ENCODE assay signal across 11 cellular contexts in the genomic region with DNA sequence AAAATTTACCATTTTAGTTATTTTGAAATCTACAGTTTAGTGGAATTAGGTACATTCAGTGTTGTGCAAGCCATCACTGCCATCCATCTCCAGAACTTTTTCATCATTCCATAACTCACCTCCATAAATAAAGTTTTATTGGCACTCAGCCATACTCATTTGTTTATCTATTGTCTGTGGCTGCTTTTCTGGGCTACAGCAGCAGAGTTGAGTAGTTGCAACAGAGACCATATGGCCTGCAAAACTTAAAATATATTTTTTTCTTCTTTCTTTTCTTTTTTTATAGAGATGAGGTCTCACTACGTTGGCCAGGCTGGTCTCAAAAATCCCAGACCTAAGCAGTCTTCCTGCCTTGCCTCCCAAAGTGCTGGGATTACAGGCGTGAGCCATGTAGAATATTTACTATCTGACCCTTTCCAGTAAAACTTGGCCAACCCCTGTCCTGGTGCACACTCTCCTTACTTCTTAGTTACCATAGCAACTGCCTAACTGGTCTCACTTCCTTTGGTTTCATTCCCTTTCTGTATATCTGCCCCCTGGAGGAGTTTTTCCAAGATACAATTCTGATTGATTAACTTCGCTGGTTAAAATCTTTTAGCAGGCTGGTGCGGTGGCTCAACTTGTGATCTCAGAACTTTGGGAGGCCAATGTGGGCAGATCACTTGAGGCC.
A peak's percentile ranks its signal among the peaks of the same experiment; 100 is the strongest.
DNase-seq lines count a peak whose midpoint lies in the region; ATAC-seq and TF ChIP-seq lines count a peak whose summit lies in the region.
"Had no signal": no experiment of that assay in that cellular context is flagged by ENCODE, and none has a peak within 500 bp of the region (broad histone marks: within the 10 kb centered on the region; RNA-seq: fewer than 3 reads in every experiment).

No MANE protein-coding gene starts in this region.

- H3K4me3 ChIP-seq in RWPE2 (ENCODE audit: severe bottlenecking) = no peak overlapping the region
- H3K4me3 ChIP-seq in fibroblast of villous mesenchyme (ENCODE audit: low read depth, low read length) = no peak overlapping the region
- H3K4me3 ChIP-seq in smooth muscle cell = no peak overlapping the region

- no peak overlapping the region for H3K4me3 Mint-ChIP-seq in T-cell
- H3K4me3 Mint-ChIP-seq: activated CD8-positive, alpha-beta memory T cell treated with anti-CD3 and anti-CD28 coated beads, Interleukin-2, amount 10 ng/mL, durations not matched to agents 7 days and 5 days had no signal

- POLR2A ChIA-PET in T-cell (lab: Charles Lee) = no interaction called here

- peak overlapping the region; percentile 40 for H3K4me2 ChIP-seq in smooth muscle cell

- DNase-seq in NCI-H2171 treated with DMSO at 0.1 percent for 48 hours (lab: John Stamatoyannopoulos, UW) = peak; percentile 11
- no peak for DNase-seq in NCI-H2171 (lab: John Stamatoyannopoulos, UW)
- no peak for DNase-seq in RWPE2 (ENCODE audit: low spot score)
- DNase-seq in fibroblast of villous mesenchyme (ENCODE audit: low read depth) = peak; percentile 95
- DNase-seq in smooth muscle cell (lab: John Stamatoyannopoulos, UW; ENCODE audit: unreplicated experiment) = no peak
- no peak for DNase-seq in Ammon's horn (ENCODE audit: low spot score)
- no peak for DNase-seq in T-cell
- no peak for DNase-seq in posterior vena cava (ENCODE audit: low spot score)
- DNase-seq: activated CD8-positive, alpha-beta memory T cell treated with anti-CD3 and anti-CD28 coated beads, Interleukin-2, amount 10 ng/mL, durations not matched to agents 7 days and 5 days; midbrain; RPMI8226 had no signal

- H3F3A ChIP-seq in smooth muscle cell (ENCODE audit: low read depth) = peaks cover 35% of the 10 kb centered on the region

- CTCF ChIA-PET in T-cell (lab: Charles Lee) = no interaction called here

- H3K9me3 Mint-ChIP-seq in T-cell = no peaks in the 10 kb centered on the region

- intact Hi-C loops in posterior vena cava (cut with DNase I) = no loop called here

- peaks cover 8% of the 10 kb centered on the region for H3K36me3 Mint-ChIP-seq in T-cell
- H3K36me3 Mint-ChIP-seq: activated CD8-positive, alpha-beta memory T cell treated with anti-CD3 and anti-CD28 coated beads, Interleukin-2, amount 10 ng/mL, durations not matched to agents 7 days and 5 days had no signal

- H3K79me2 ChIP-seq in smooth muscle cell (ENCODE audit: low read depth) = peaks cover 79% of the 10 kb centered on the region

- H3K9me3 ChIP-seq in RWPE2 (ENCODE audit: severe bottlenecking) = no peaks in the 10 kb centered on the region
- H3K9me3 ChIP-seq in smooth muscle cell (replicated peaks; ENCODE audit: low read depth) = no peaks in the 10 kb centered on the region

- no peak overlapping the region for H2AFZ ChIP-seq in smooth muscle cell (ENCODE audit: low read depth)

- TF ChIP-seq CTCF in RWPE2 (IDR thresholded peaks at IDR 0.05; ENCODE audit: poor library complexity, severe bottlenecking) (peak; percentile 24), fibroblast of villous mesenchyme (IDR thresholded peaks at IDR 0.05; ENCODE audit: insufficient read depth, low read depth, low read length) (peak; percentile 56), smooth muscle cell (IDR thresholded peaks at IDR 0.05; ENCODE audit: borderline replicate concordance, insufficient read depth, poor library complexity, severe bottlenecking) (peak; percentile 21)

- no peaks in the 10 kb centered on the region for H3K27me3 Mint-ChIP-seq in T-cell
- H3K27me3 Mint-ChIP-seq: activated CD8-positive, alpha-beta memory T cell treated with anti-CD3 and anti-CD28 coated beads, Interleukin-2, amount 10 ng/mL, durations not matched to agents 7 days and 5 days had no signal

- H3K9ac ChIP-seq in smooth muscle cell (ENCODE audit: low read depth) = no peak overlapping the region

- H4K20me1 ChIP-seq in smooth muscle cell (ENCODE audit: low read depth) = peaks cover 40% of the 10 kb centered on the region

- WGBS in smooth muscle cell (ENCODE audit: low lambda C conversion rate) = 56% methylated on average over 4 of the region's 4 CpGs

- H3K27ac ChIP-seq in RWPE2 (ENCODE audit: poor library complexity, severe bottlenecking) (peak overlapping the region; percentile 89), smooth muscle cell (ENCODE audit: low read depth) (peak overlapping the region; percentile 99)

- peaks cover 26% of the 10 kb centered on the region for H3K4me1 ChIP-seq in RWPE2 (ENCODE audit: insufficient read depth, poor library complexity, severe bottlenecking)
- peaks cover 25% of the 10 kb centered on the region for H3K4me1 ChIP-seq in smooth muscle cell (ENCODE audit: low read depth)

- H3K27me3 ChIP-seq in RWPE2 (ENCODE audit: insufficient read depth, poor library complexity, severe bottlenecking) (no peaks in the 10 kb centered on the region), smooth muscle cell (ENCODE audit: low read depth) (no peaks in the 10 kb centered on the region)

- H3K27ac Mint-ChIP-seq in T-cell = no peak overlapping the region
- H3K27ac Mint-ChIP-seq: activated CD8-positive, alpha-beta memory T cell treated with anti-CD3 and anti-CD28 coated beads, Interleukin-2, amount 10 ng/mL, durations not matched to agents 7 days and 5 days had no signal

- H3K36me3 ChIP-seq in RWPE2 (ENCODE audit: low read depth) = no peaks in the 10 kb centered on the region
- no peaks in the 10 kb centered on the region for H3K36me3 ChIP-seq in smooth muscle cell (ENCODE audit: low read depth)

- H3K4me1 Mint-ChIP-seq in T-cell = peaks cover 12 to 13% (median 13%) of the 10 kb centered on the region in 3 donors

- ATAC-seq in RWPE2 (ENCODE audit: low read depth) (peak; percentile 46; the same call in 2 of the 3 replicates), T-cell (replicated peaks in 1 of 4) (no peak)
- ATAC-seq: activated CD8-positive, alpha-beta memory T cell treated with anti-CD3 and anti-CD28 coated beads, Interleukin-2, amount 10 ng/mL, durations not matched to agents 7 days and 5 days had no signal

Comparison
In these comparisons a context has a peak if more than half of its experiments do, and no peak if none do; other contexts are left out.
1. DNase-seq: peak in NCI-H2171 treated with DMSO at 0.1 percent for 48 hours (single experiment) and fibroblast of villous mesenchyme (single experiment); none in NCI-H2171 (single experiment), RWPE2 (single experiment), smooth muscle cell (single experiment), Ammon's horn (single experiment), T-cell (0 of 34) and posterior vena cava (single experiment).
2. Peak in every context shown above with its lines, with median percentiles within 50 percentile points of each other: CTCF ChIP-seq.